Comparison of ENCODE assay signal across 8 cellular contexts in genomic region chrX:64204252-64204651, GRCh38. TPM values are rescaled to one million over a fixed set of nuclear protein-coding genes. Genes with fewer than 3 reads are reported as not detected.
DNase-seq lines count a peak whose midpoint lies in the region; ATAC-seq, FAIRE-seq and TF ChIP-seq lines count a peak whose summit lies in the region.

No MANE protein-coding gene starts in this region.

- H3K9me3 ChIP-seq in GM12878 (replicated peaks; ENCODE audit: control insufficient read depth, insufficient read depth, low read length): no peaks in the 10 kb centered on the region
- no peaks in the 10 kb centered on the region for H3K9me3 ChIP-seq in testis

- 77% methylated on average over 23 of the region's 23 CpGs for WGBS in GM12878 (ENCODE audit: insufficient coverage, insufficient replicate concordance, low lambda C conversion rate, missing lambda C conversion rate)
- 9% methylated on average over 20 of the region's 23 CpGs; no CpG with 5 or more reads in 1 of the 2 donors for WGBS in testis, 2 donors

- peak overlapping the region; percentile 76 for H3K4me3 ChIP-seq in GM12878
- H3K4me3 ChIP-seq in testis: peak overlapping the region; percentile 62 to 71

- H3K27me3 ChIP-seq in GM12878 (replicated peaks in 1 of 2; ENCODE audit: control insufficient read depth in 2 of 2, insufficient read depth in 2 of 2, low read length in 1 of 2) (no peaks in the 10 kb centered on the region), layer of hippocampus (ENCODE audit: control insufficient read depth, insufficient read depth, low read length) (no peaks in the 10 kb centered on the region), testis (no peaks in the 10 kb centered on the region)

- in situ Hi-C loops in GM12878 (cut with MboI): loop anchor here (10.0 to 25.0 kb wide), 2 partner anchors 191 to 1808 kb away; partner anchors contain the start of gene MTMR8

- CTCF ChIA-PET in GM12878 (lab: Yijun Ruan, JAX): no interaction called here

- RAD21 ChIA-PET in GM12878 (lab: Charles Lee; ENCODE audit: unreplicated experiment): interaction anchor here (1.7 to 2.1 kb wide), 2 partner anchors 34 to 110 kb away, joined by 6 read pairs; no protein-coding TSS in a partner anchor

- ATAC-seq in GM12878 (no peak), HG02840 (IDR thresholded peaks at IDR 0.05; ENCODE audit: low FRiP score, unreplicated experiment) (no peak)

- DNase-seq in NCI-H748 (lab: John Stamatoyannopoulos, UW; ENCODE audit: unreplicated experiment) (peak; percentile 23), NCI-H748 treated with DMSO at 0.1 percent for 48 hours (lab: John Stamatoyannopoulos, UW) (no peak), GM12878 (ENCODE audit: low read depth, low spot score) (no peak), testis (peak; percentile 14), GM12892 (ENCODE audit: insufficient read length) (no peak), NCI-H2029 (lab: John Stamatoyannopoulos, UW) (no peak)

- POLR2A ChIA-PET in GM12878 (lab: Charles Lee): interaction anchor here (0.7 kb wide), 2 partner anchors 644 to 808 kb away, joined by 3 to 4 read pairs; no protein-coding TSS in a partner anchor

- SMC1A ChIA-PET in GM12878 (lab: Charles Lee; ENCODE audit: uncharacterized antibody, unreplicated experiment): interaction anchor here (2.3 kb wide), 1 partner anchor 16 kb away, joined by 6 read pairs; no protein-coding TSS in a partner anchor

- no peak for TF ChIP-seq EP300 in GM12878 (IDR thresholded peaks at IDR 0.05; ENCODE audit: borderline replicate concordance in 1 of 2, control insufficient read depth in 1 of 2, low read depth in 2 of 2, low read length in 2 of 2)

- TF ChIP-seq RAD21 in GM12878 (IDR thresholded peaks at IDR 0.05; ENCODE audit: insufficient read depth, low read depth, low read length): no peak

- TF ChIP-seq POLR2A in GM12878 (IDR thresholded peaks at IDR 0.05; ENCODE audit: low read depth, low read length): no peak
- no peak for TF ChIP-seq POLR2A in testis (IDR thresholded peaks at IDR 0.05)
- TF ChIP-seq POLR2A in GM12892 (IDR thresholded peaks at IDR 0.05; ENCODE audit: low read depth, low read length): no peak

- H3K9ac ChIP-seq in GM12878 (ENCODE audit: control insufficient read depth, insufficient read depth, low read length): no peak overlapping the region; the same call in 1 of the 2 replicates

- no peak overlapping the region for H2AFZ ChIP-seq in GM12878 (ENCODE audit: control insufficient read depth, low read depth, low read length)

- H3K27ac ChIP-seq in GM12878 (ENCODE audit: control insufficient read depth, insufficient read depth) (no peak overlapping the region), layer of hippocampus (ENCODE audit: low read depth, low read length) (peak overlapping the region; percentile 46), testis (peak overlapping the region; percentile 72 to 89)

- FAIRE-seq in GM12878 (lab: Jason Lieb, UNC) (no peak), GM12892 (lab: Jason Lieb, UNC) (no peak)

- BruUV-seq in GM12878 (replicated peaks; lab: Mats Ljungman, UMichigan): no TSS peak

- peak overlapping the region; percentile 73 for H3K4me2 ChIP-seq in GM12878 (ENCODE audit: control insufficient read depth, insufficient read depth)

- TF ChIP-seq CTCF in GM12878 (IDR thresholded peaks at IDR 0.05 in 2 of 3, conservative IDR thresholded peaks at IDR 0.05 in 1 of 3; ENCODE audit: control insufficient read depth in 2 of 3, extremely low read depth in 1 of 3, insufficient read depth in 1 of 3, low read depth in 3 of 3, low read length in 3 of 3) (no peak), testis (IDR thresholded peaks at IDR 0.05) (no peak)

- H3K36me3 ChIP-seq in GM12878 (ENCODE audit: control insufficient read depth in 2 of 2, insufficient read depth in 2 of 2, low read length in 1 of 2): no peaks in the 10 kb centered on the region
- no peaks in the 10 kb centered on the region for H3K36me3 ChIP-seq in testis (ENCODE audit: low read depth, missing control alignments)

- no peaks in the 10 kb centered on the region for H4K20me1 ChIP-seq in GM12878 (ENCODE audit: control insufficient read depth, insufficient read depth)

- no peaks in the 10 kb centered on the region; the same call in 1 of the 2 replicates for H3K4me1 ChIP-seq in GM12878 (ENCODE audit: control insufficient read depth, insufficient read depth, low read length)
- no peaks in the 10 kb centered on the region for H3K4me1 ChIP-seq in testis

- peaks cover 7% of the 10 kb centered on the region for H3K79me2 ChIP-seq in GM12878 (ENCODE audit: control insufficient read depth, insufficient read depth, low read length)

- intact Hi-C loops in GM12878 (cut with micrococcal nuclease; ENCODE audit: unreplicated experiment) (loop anchor here (10.0 kb wide), 1 partner anchor 449 kb away; a partner anchor contains a TSS), testis (cut with DNase I; ENCODE audit: low total_unique reads) (no loop called here)

TF ChIP-seq in GM12878, 131 proteins besides CTCF, POLR2A, EP300 and RAD21:
- no peak for TF ChIP-seq MXI1 (IDR thresholded peaks at IDR 0.05; ENCODE audit: low read depth, low read length)
- TF ChIP-seq MLLT1 (IDR thresholded peaks at IDR 0.05): 0 out of 2 replicates have a peak, but pooled peaks have one; percentile 21
TF ChIP-seq in GM12878: peak in this region for 1.

RNA-seq across cellular contexts. Expression of gene AMER1, which starts 1.3 kb away (rescaled TPM):
- total RNA-seq in GM12878 (2013; cell fraction: nucleolus; rRNA removed): 10.2 and 11.9 TPM in 2 replicates
- 5.4 and 5.5 TPM in 2 replicates for total RNA-seq in GM12878 (2014; rRNA removed)
- total RNA-seq in GM12878 (2014; rRNA removed; fragmentation: Illumina TruSeq; extraction: Trizol): 4.8 and 5.3 TPM in 2 replicates
- 6.2 and 6.3 TPM in 2 replicates for total RNA-seq in GM12878 (2021)
- polyA plus RNA-seq in GM12878 (2011; ENCODE audit: low read depth): 1.6 TPM
- 3.1 and 3.7 TPM in 2 replicates for polyA plus RNA-seq in GM12878 (2011; rRNA removed)
- polyA plus RNA-seq in GM12878 (2011; cell fraction: cytosol; rRNA removed): 3.4 and 3.6 TPM in 2 replicates
- polyA plus RNA-seq in GM12878 (2011; cell fraction: nucleus; rRNA removed): 6.0 and 7.2 TPM in 2 replicates
- polyA plus RNA-seq in GM12878 (2012): 2.2 TPM in 2 replicates
- 5.7 and 6.1 TPM in 2 replicates for polyA plus RNA-seq in GM12878 (2014; fragmentation: Illumina TruSeq; extraction: Trizol)
- under 1 TPM; 0.31 to 0.40 TPM for polyA plus RNA-seq in GM12878 (2014; fragmentation: Nextera tagmentation; extraction: Ambion mirVana)
- 4.3 and 4.7 TPM in 2 replicates for polyA plus RNA-seq in GM12878 (2014; rRNA removed)
- under 1 TPM; 0.16 to 0.23 TPM for polyA plus RNA-seq in GM12878 (2016; fragmentation: Nextera tagmentation; extraction: Ambion mirVana)
- polyA minus RNA-seq in GM12878 (2011; rRNA and poly(A)+ RNA removed): 6.4 and 8.7 TPM in 2 replicates
- 2.3 and 2.5 TPM in 2 replicates for polyA minus RNA-seq in GM12878 (2011; cell fraction: cytosol; rRNA and poly(A)+ RNA removed)
- 4.6 and 7.0 TPM in 2 replicates for polyA minus RNA-seq in GM12878 (2011; cell fraction: nucleus; rRNA and poly(A)+ RNA removed)
- 1 to 10 TPM; 3.2 to 3.8 TPM for total RNA-seq in testis
- polyA plus RNA-seq in testis (ENCODE audit: insufficient read depth, low read depth, low replicate concordance): 1.5 TPM
- polyA plus RNA-seq in GM12892 (2012; ENCODE audit: missing spikeins): 2.0 TPM

RNA-seq across cellular contexts. Expression of gene ASB12, which starts 26.2 kb away (rescaled TPM):
- 0.42 TPM in 1 of 2 replicates, not detected in the other for total RNA-seq in GM12878 (2013; cell fraction: nucleolus; rRNA removed)
- total RNA-seq in GM12878 (2014; rRNA removed) (not detected in 2 replicates), GM12878 (2014; rRNA removed; fragmentation: Illumina TruSeq; extraction: Trizol) (not detected in 2 replicates), GM12878 (2021) (not detected in 2 replicates), testis (under 1 TPM; 0.31 to 0.62 TPM)
- polyA plus RNA-seq in GM12878 (2011; ENCODE audit: low read depth): not detected
- polyA plus RNA-seq in GM12878 (2011; rRNA removed) (0.09 and 0.35 TPM in 2 replicates), GM12878 (2014; fragmentation: Illumina TruSeq; extraction: Trizol) (0.07 TPM in 1 of 2 replicates, not detected in the other), GM12878 (2014; fragmentation: Nextera tagmentation; extraction: Ambion mirVana) (under 1 TPM in 1 of 2 experiments, not detected in 1; 0.15 TPM), GM12878 (2014; rRNA removed) (0.14 TPM in 1 of 2 replicates, not detected in the other), GM12878 (2016; fragmentation: Nextera tagmentation; extraction: Ambion mirVana) (not detected), testis (ENCODE audit: insufficient read depth, low read depth, low replicate concordance) (0.67 TPM)
- polyA plus RNA-seq in GM12878 (2011; cell fraction: cytosol; rRNA removed): 0.36 and 0.59 TPM in 2 replicates
- polyA plus RNA-seq in GM12878 (2011; cell fraction: nucleus; rRNA removed): 0.42 and 0.64 TPM in 2 replicates
- polyA plus RNA-seq in GM12878 (2012): 0.11 and 0.20 TPM in 2 replicates
- 0.37 and 0.72 TPM in 2 replicates for polyA minus RNA-seq in GM12878 (2011; rRNA and poly(A)+ RNA removed)
- polyA minus RNA-seq in GM12878 (2011; cell fraction: cytosol; rRNA and poly(A)+ RNA removed): not detected in 2 replicates
- polyA minus RNA-seq in GM12878 (2011; cell fraction: nucleus; rRNA and poly(A)+ RNA removed): 0.24 and 0.29 TPM in 2 replicates
- polyA plus RNA-seq in GM12892 (2012; ENCODE audit: missing spikeins): not detected

Comparison
In these comparisons a context has a peak if more than half of its experiments do, and no peak if none do; other contexts are left out.
1. DNase-seq: peak in NCI-H748 (single experiment) and testis (single experiment); none in NCI-H748 treated with DMSO at 0.1 percent for 48 hours (single experiment), GM12878 (single experiment), GM12892 (single experiment) and NCI-H2029 (single experiment).